In the genomic region with DNA sequence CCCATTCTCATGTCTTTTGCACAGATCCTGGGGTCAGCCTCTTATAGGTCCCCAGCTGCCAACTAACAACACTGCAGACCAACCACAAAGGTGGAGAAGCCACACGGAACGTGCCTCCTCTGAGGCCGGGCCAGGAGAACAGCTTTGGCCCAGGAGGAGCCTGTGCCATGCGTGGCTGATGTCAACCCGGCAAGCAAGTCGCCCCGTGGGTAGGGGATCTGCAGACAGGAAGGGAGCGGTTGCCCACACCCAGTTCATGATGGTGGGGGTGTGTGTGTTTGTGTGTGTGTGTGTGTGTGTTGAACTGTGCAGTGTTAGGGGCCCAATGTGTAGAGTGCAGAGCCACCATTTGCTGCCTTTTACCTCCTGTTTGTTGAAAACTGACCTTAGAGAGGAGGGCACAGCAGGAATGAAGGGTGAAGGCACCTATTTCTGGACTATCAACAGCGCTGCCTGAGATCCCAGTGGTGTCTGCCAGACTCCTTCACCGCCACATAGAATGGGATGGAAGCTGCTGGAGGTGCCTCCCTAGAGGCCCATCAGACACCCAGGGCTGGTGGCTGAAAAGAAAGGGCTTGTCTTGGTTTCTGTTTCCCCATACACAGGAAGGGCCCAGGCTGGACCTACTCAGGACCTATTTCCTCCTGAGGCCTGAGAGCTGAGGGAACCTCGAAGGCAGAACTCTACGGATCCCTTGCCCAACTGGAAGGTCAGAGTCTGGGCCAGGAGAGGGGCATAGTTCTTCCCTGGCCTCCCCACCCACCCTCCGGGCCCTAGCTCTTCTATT, we compare ENCODE assay signal across 15 cellular contexts. TPM values are rescaled to one million over a fixed set of nuclear protein-coding genes. Genes with fewer than 3 reads are reported as not detected.
"Had no signal": no experiment of that assay in that cellular context is flagged by ENCODE, and none has a peak within 500 bp of the region (broad histone marks: within the 10 kb centered on the region; RNA-seq: fewer than 3 reads in every experiment).

No MANE protein-coding gene starts in this region.

- H3K4me1 Mint-ChIP-seq: stimulated activated memory B cell treated with anti-CD40 and anti-IgM and Interleukin-4, amounts not matched to agents 10 μg/mL and 1 μg/mL and 100 μg/mL, for 72 hours had no signal

- H3K9me3 Mint-ChIP-seq: activated T-helper 1 cell treated with anti-CD3 and anti-CD28 coated beads, Interleukin-12 subunit alpha, Interleukin-12 subunit beta, Interleukin-2, Interleukin-4 antibody, amounts not matched to agents 30 ng/mL and 10 ng/mL and 1 ng/mL, durations not matched to agents 14 hours and 24 hours and 36 hours; naive thymus-derived CD8-positive, alpha-beta T cell; stimulated activated memory B cell treated with anti-CD40 and anti-IgM and Interleukin-4, amounts not matched to agents 10 μg/mL and 1 μg/mL and 100 μg/mL, for 72 hours; T-cell had no signal

- H3K4me1 ChIP-seq: adrenal gland, tibial artery had no signal

- H3K4me3 Mint-ChIP-seq: activated T-helper 1 cell treated with anti-CD3 and anti-CD28 coated beads, Interleukin-12 subunit alpha, Interleukin-12 subunit beta, Interleukin-2, Interleukin-4 antibody, amounts not matched to agents 30 ng/mL and 10 ng/mL and 1 ng/mL, durations not matched to agents 14 hours and 24 hours and 36 hours; stimulated activated memory B cell treated with anti-CD40 and anti-IgM and Interleukin-4, amounts not matched to agents 10 μg/mL and 1 μg/mL and 100 μg/mL, for 72 hours; T-cell had no signal

- DNase-seq: activated CD4-positive, CD25-positive, alpha-beta regulatory T cell; activated naive CD4-positive, alpha-beta T cell; adrenal gland; left lung; mucosa of descending colon; posterior cingulate gyrus; T-cell; tibial artery had no signal

- H3K9me3 ChIP-seq: adrenal gland, left lung, mucosa of descending colon, tibial artery had no signal

- H3K36me3 Mint-ChIP-seq: naive thymus-derived CD8-positive, alpha-beta T cell; stimulated activated memory B cell treated with anti-CD40 and anti-IgM and Interleukin-4, amounts not matched to agents 10 μg/mL and 1 μg/mL and 100 μg/mL, for 72 hours; T-cell had no signal

- H3K4me3 ChIP-seq: adrenal gland, cardiac muscle cell, left lung, mucosa of descending colon, SK-N-MC, tibial artery had no signal

- H3K27me3 ChIP-seq: adrenal gland, cardiac muscle cell had no signal

- H3K27ac ChIP-seq: adrenal gland, cardiac muscle cell, left lung, SK-N-MC, tibial artery had no signal

- ATAC-seq: esophagus mucosa; left lung; mucosa of descending colon; naive thymus-derived CD8-positive, alpha-beta T cell; stimulated activated memory B cell treated with anti-CD40 and anti-IgM and Interleukin-4, amounts not matched to agents 10 μg/mL and 1 μg/mL and 100 μg/mL, for 72 hours; T-cell had no signal

- H3K36me3 ChIP-seq: adrenal gland, cardiac muscle cell, left lung, tibial artery had no signal

- H3K27ac Mint-ChIP-seq: activated T-helper 1 cell treated with anti-CD3 and anti-CD28 coated beads, Interleukin-12 subunit alpha, Interleukin-12 subunit beta, Interleukin-2, Interleukin-4 antibody, amounts not matched to agents 30 ng/mL and 10 ng/mL and 1 ng/mL, durations not matched to agents 14 hours and 24 hours and 36 hours; stimulated activated memory B cell treated with anti-CD40 and anti-IgM and Interleukin-4, amounts not matched to agents 10 μg/mL and 1 μg/mL and 100 μg/mL, for 72 hours; T-cell had no signal

RNA-seq across cellular contexts. Expression of gene CLEC4F, which starts 2.6 kb away (rescaled TPM):
- total RNA-seq: adrenal gland; cardiac muscle cell; esophagus mucosa; naive thymus-derived CD8-positive, alpha-beta T cell; T-cell had no signal

RNA-seq across cellular contexts. Expression of gene CD207, which starts 12.6 kb away (rescaled TPM):
- total RNA-seq: activated T-helper 1 cell treated with anti-CD3 and anti-CD28 coated beads, Interleukin-12 subunit alpha, Interleukin-12 subunit beta, Interleukin-2, Interleukin-4 antibody, amounts not matched to agents 30 ng/mL and 10 ng/mL and 1 ng/mL, durations not matched to agents 14 hours and 24 hours and 36 hours; adrenal gland; cardiac muscle cell; esophagus mucosa; naive thymus-derived CD8-positive, alpha-beta T cell; subcutaneous adipose tissue; T-cell had no signal

RNA-seq across cellular contexts. Expression of gene FIGLA, which starts 32.6 kb away (rescaled TPM):
- total RNA-seq: activated T-helper 1 cell treated with anti-CD3 and anti-CD28 coated beads, Interleukin-12 subunit alpha, Interleukin-12 subunit beta, Interleukin-2, Interleukin-4 antibody, amounts not matched to agents 30 ng/mL and 10 ng/mL and 1 ng/mL, durations not matched to agents 14 hours and 24 hours and 36 hours; adrenal gland; cardiac muscle cell; esophagus mucosa; left lung; mucosa of descending colon; naive thymus-derived CD8-positive, alpha-beta T cell; subcutaneous adipose tissue; T-cell had no signal
